In the genomic region with DNA sequence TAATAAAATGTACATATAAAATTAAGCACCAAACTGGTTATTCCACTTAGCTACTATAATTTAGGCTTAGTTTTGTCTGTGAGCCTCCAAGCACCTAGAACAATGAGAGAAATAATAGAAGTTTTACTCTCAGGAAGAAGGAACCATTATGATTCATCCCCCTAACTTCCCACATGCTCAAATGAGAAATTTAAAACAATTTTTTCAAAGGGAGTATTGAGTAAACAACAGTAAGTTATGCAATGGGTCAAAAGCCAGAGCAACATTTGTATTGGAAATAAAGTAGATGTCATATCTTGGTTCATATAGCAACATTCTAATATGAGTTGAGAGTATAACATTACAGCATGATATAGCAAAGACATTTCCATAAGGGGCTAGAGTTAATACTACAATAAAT, we compare ENCODE assay signal across 15 cellular contexts. TPM values are rescaled to one million over a fixed set of nuclear protein-coding genes. Genes with fewer than 3 reads are reported as not detected.
DNase-seq lines count a peak whose midpoint lies in the region; ATAC-seq and TF ChIP-seq lines count a peak whose summit lies in the region.
"Had no signal": no experiment of that assay in that cellular context is flagged by ENCODE, and none has a peak within 500 bp of the region (broad histone marks: within the 10 kb centered on the region; RNA-seq: fewer than 3 reads in every experiment).

No MANE protein-coding gene starts in this region.

- no peak overlapping the region for H3K4me3 ChIP-seq in esophagus muscularis mucosa

- TF ChIP-seq POLR2A in esophagus muscularis mucosa (IDR thresholded peaks at IDR 0.05; ENCODE audit: low read depth), result no peak

- H3K27me3 Mint-ChIP-seq in activated T-helper 1 cell treated with anti-CD3 and anti-CD28 coated beads, Interleukin-12 subunit alpha, Interleukin-12 subunit beta, Interleukin-2, Interleukin-4 antibody, amounts not matched to agents 30 ng/mL and 10 ng/mL and 1 ng/mL, durations not matched to agents 14 hours and 24 hours and 36 hours (ENCODE audit: insufficient read depth), result peaks cover 10% of the 10 kb centered on the region

- H3K27ac ChIP-seq in esophagus muscularis mucosa (replicated peaks in 1 of 4), result peak overlapping the region in 3 of 4 donors; percentile 23 to 49 (median 37)

- H3K36me3 ChIP-seq in esophagus muscularis mucosa, result no peaks in the 10 kb centered on the region

- H3K4me3 Mint-ChIP-seq in activated T-helper 1 cell treated with anti-CD3 and anti-CD28 coated beads, Interleukin-12 subunit alpha, Interleukin-12 subunit beta, Interleukin-2, Interleukin-4 antibody, amounts not matched to agents 30 ng/mL and 10 ng/mL and 1 ng/mL, durations not matched to agents 14 hours and 24 hours and 36 hours, result no peak overlapping the region
- H3K4me3 Mint-ChIP-seq: H9, immature natural killer cell had no signal

- no peaks in the 10 kb centered on the region for H3K27me3 ChIP-seq in esophagus muscularis mucosa

- no peak for TF ChIP-seq CTCF in esophagus muscularis mucosa (IDR thresholded peaks at IDR 0.05)

- no peaks in the 10 kb centered on the region for H3K9me3 Mint-ChIP-seq in activated T-helper 1 cell treated with anti-CD3 and anti-CD28 coated beads, Interleukin-12 subunit alpha, Interleukin-12 subunit beta, Interleukin-2, Interleukin-4 antibody, amounts not matched to agents 30 ng/mL and 10 ng/mL and 1 ng/mL, durations not matched to agents 14 hours and 24 hours and 36 hours
- H3K9me3 Mint-ChIP-seq: H9, immature natural killer cell had no signal

- intact Hi-C loops in esophagus muscularis mucosa (cut with DNase I), result no loop called here
- intact Hi-C loops in posterior cingulate gyrus (cut with DNase I), result no loop called here
- intact Hi-C loops in activated T-helper 1 cell treated with anti-CD3 and anti-CD28 coated beads, Interleukin-12 subunit alpha, Interleukin-12 subunit beta, Interleukin-2, Interleukin-4 antibody, amounts not matched to agents 30 ng/mL and 10 ng/mL and 1 ng/mL, durations not matched to agents 14 hours and 24 hours and 36 hours (cut with micrococcal nuclease), result no loop called here

- peak; percentile 86 for DNase-seq in ELR (ENCODE audit: low read depth)
- DNase-seq in RPMI7951 (ENCODE audit: low read depth), result peak; percentile 54
- no peak for DNase-seq in esophagus muscularis mucosa (ENCODE audit: extremely low spot score)
- DNase-seq in pulmonary artery endothelial cell (ENCODE audit: low read depth, low spot score), result peak; percentile 53
- no peak for DNase-seq in central memory CD4-positive, alpha-beta T cell
- DNase-seq in posterior cingulate gyrus, result no peak
- DNase-seq in activated T-helper 1 cell treated with anti-CD3 and anti-CD28 coated beads, Interleukin-12 subunit alpha, Interleukin-12 subunit beta, Interleukin-2, Interleukin-4 antibody, amounts not matched to agents 30 ng/mL and 10 ng/mL and 1 ng/mL, durations not matched to agents 14 hours and 24 hours and 36 hours (ENCODE audit: low spot score), result no peak
- DNase-seq: activated CD8-positive, alpha-beta memory T cell treated with anti-CD3 and anti-CD28 coated beads, Interleukin-2, amount 50 U/mL, for 4 hours; cortex of kidney; H9; immature natural killer cell; NCI-H510A treated with DMSO at 0.1 percent for 48 hours; right cardiac atrium; T-helper 2 cell had no signal

- H3K27ac Mint-ChIP-seq in activated T-helper 1 cell treated with anti-CD3 and anti-CD28 coated beads, Interleukin-12 subunit alpha, Interleukin-12 subunit beta, Interleukin-2, Interleukin-4 antibody, amounts not matched to agents 30 ng/mL and 10 ng/mL and 1 ng/mL, durations not matched to agents 14 hours and 24 hours and 36 hours, result no peak overlapping the region
- H3K27ac Mint-ChIP-seq: H9, immature natural killer cell had no signal

- no peak for TF ChIP-seq EP300 in esophagus muscularis mucosa (IDR thresholded peaks at IDR 0.05)

- H3K4me1 Mint-ChIP-seq in activated T-helper 1 cell treated with anti-CD3 and anti-CD28 coated beads, Interleukin-12 subunit alpha, Interleukin-12 subunit beta, Interleukin-2, Interleukin-4 antibody, amounts not matched to agents 30 ng/mL and 10 ng/mL and 1 ng/mL, durations not matched to agents 14 hours and 24 hours and 36 hours (ENCODE audit: low read depth), result no peaks in the 10 kb centered on the region
- H3K4me1 Mint-ChIP-seq: H9, immature natural killer cell had no signal

- no peak for ATAC-seq in HG02870 (IDR thresholded peaks at IDR 0.05; ENCODE audit: unreplicated experiment)
- ATAC-seq: right cardiac atrium had no signal

- H3K4me1 ChIP-seq in esophagus muscularis mucosa, result peaks cover 49 to 66% (median 59%) of the 10 kb centered on the region in 4 donors

- no peaks in the 10 kb centered on the region for H3K9me3 ChIP-seq in esophagus muscularis mucosa

- H3K36me3 Mint-ChIP-seq in activated T-helper 1 cell treated with anti-CD3 and anti-CD28 coated beads, Interleukin-12 subunit alpha, Interleukin-12 subunit beta, Interleukin-2, Interleukin-4 antibody, amounts not matched to agents 30 ng/mL and 10 ng/mL and 1 ng/mL, durations not matched to agents 14 hours and 24 hours and 36 hours (ENCODE audit: low read depth), result no peaks in the 10 kb centered on the region
- H3K36me3 Mint-ChIP-seq: immature natural killer cell had no signal

RNA-seq across cellular contexts. Expression of a gene that starts 32.1 kb away (rescaled TPM):
- total RNA-seq in RPMI7951 (2014; rRNA removed; shearing (Covaris generic)), result 28.2 and 33.6 TPM in 2 replicates
- total RNA-seq in esophagus muscularis mucosa (10 to 100 TPM; 28.1 to 81.8 (median 32.0) TPM), pulmonary artery endothelial cell (1.5 and 1.7 TPM in 2 replicates)
- not detected in 2 replicates for total RNA-seq in activated T-helper 1 cell treated with anti-CD3 and anti-CD28 coated beads, Interleukin-12 subunit alpha, Interleukin-12 subunit beta, Interleukin-2, Interleukin-4 antibody, amounts not matched to agents 30 ng/mL and 10 ng/mL and 1 ng/mL, durations not matched to agents 14 hours and 24 hours and 36 hours

Comparison
In these comparisons a context has a peak if more than half of its experiments do, and no peak if none do; other contexts are left out.
1. DNase-seq: peak in ELR (single experiment), RPMI7951 (single experiment) and pulmonary artery endothelial cell (single experiment); none in esophagus muscularis mucosa (single experiment), central memory CD4-positive, alpha-beta T cell (single experiment), posterior cingulate gyrus (0 of 10) and activated T-helper 1 cell treated with anti-CD3 and anti-CD28 coated beads, Interleukin-12 subunit alpha, Interleukin-12 subunit beta, Interleukin-2, Interleukin-4 antibody, amounts not matched to agents 30 ng/mL and 10 ng/mL and 1 ng/mL, durations not matched to agents 14 hours and 24 hours and 36 hours (single experiment).
2. RNA of a gene that starts 32.1 kb away (total RNA-seq): 28.2 to 33.6 TPM in RPMI7951 and 28.1 to 81.8 TPM in esophagus muscularis mucosa; 1.5 to 1.7 TPM in pulmonary artery endothelial cell and not detected in activated T-helper 1 cell treated with anti-CD3 and anti-CD28 coated beads, Interleukin-12 subunit alpha, Interleukin-12 subunit beta, Interleukin-2, Interleukin-4 antibody, amounts not matched to agents 30 ng/mL and 10 ng/mL and 1 ng/mL, durations not matched to agents 14 hours and 24 hours and 36 hours; every median in the first group is over 10 times any median in the second.